Comparison of ENCODE assay signal across 16 cellular contexts in genomic region chr3:49747792-49748480, GRCh38. TPM values are rescaled to one million over a fixed set of nuclear protein-coding genes. Genes with fewer than 3 reads are reported as not detected.
A peak's percentile ranks its signal among the peaks of the same experiment; 100 is the strongest.
DNase-seq lines count a peak whose midpoint lies in the region; ATAC-seq and TF ChIP-seq lines count a peak whose summit lies in the region.
"Had no signal": no experiment of that assay in that cellular context is flagged by ENCODE, and none has a peak within 500 bp of the region (broad histone marks: within the 10 kb centered on the region; RNA-seq: fewer than 3 reads in every experiment).

No MANE protein-coding gene starts in this region.

- H3K4me1 Mint-ChIP-seq in CD4-positive, alpha-beta memory T cell: peaks cover 5 to 18% (median 12%) of the 10 kb centered on the region in 4 donors
- H3K4me1 Mint-ChIP-seq in neural crest cell (peaks cover 18% of the 10 kb centered on the region), mesothelial cell of epicardium (peaks cover under 1% of the 10 kb centered on the region)
- H3K4me1 Mint-ChIP-seq: stimulated activated memory B cell treated with anti-CD40 and anti-IgM and Interleukin-4, amounts not matched to agents 10 μg/mL and 1 μg/mL and 100 μg/mL, for 72 hours had no signal

- no peak for ATAC-seq in GM21423 (IDR thresholded peaks at IDR 0.05; ENCODE audit: unreplicated experiment)
- ATAC-seq: stimulated activated memory B cell treated with anti-CD40 and anti-IgM and Interleukin-4, amounts not matched to agents 10 μg/mL and 1 μg/mL and 100 μg/mL, for 72 hours had no signal

- H3K36me3 ChIP-seq in CD4-positive, alpha-beta memory T cell (ENCODE audit: insufficient read depth, low read length): peaks cover 8% of the 10 kb centered on the region

- H3K4me3 ChIP-seq in CD4-positive, alpha-beta memory T cell (ENCODE audit: low read length in 2 of 2): no peak overlapping the region
- no peak overlapping the region for H3K4me3 ChIP-seq in epithelial cell of esophagus (ENCODE audit: low read length)
- H3K4me3 ChIP-seq: BLaER1 treated with 17β-estradiol and CSF1 and Interleukin-3, amounts not matched to agents 10 nM and 100 nM had no signal

- H3K4me1 ChIP-seq in CD4-positive, alpha-beta memory T cell (ENCODE audit: insufficient read depth, low read length): no peaks in the 10 kb centered on the region
- H3K4me1 ChIP-seq: BLaER1 treated with 17β-estradiol and CSF1 and Interleukin-3, amounts not matched to agents 10 nM and 100 nM had no signal

- H3K9me3 Mint-ChIP-seq in CD4-positive, alpha-beta memory T cell: no peaks in the 10 kb centered on the region
- H3K9me3 Mint-ChIP-seq in neural crest cell: no peaks in the 10 kb centered on the region
- H3K9me3 Mint-ChIP-seq in mesothelial cell of epicardium: no peaks in the 10 kb centered on the region
- H3K9me3 Mint-ChIP-seq: memory B cell; stimulated activated memory B cell treated with anti-CD40 and anti-IgM and Interleukin-4, amounts not matched to agents 10 μg/mL and 1 μg/mL and 100 μg/mL, for 72 hours had no signal

- no peaks in the 10 kb centered on the region for H3K27me3 ChIP-seq in CD4-positive, alpha-beta memory T cell (ENCODE audit: insufficient read depth, low read length)
- H3K27me3 ChIP-seq: BLaER1 treated with 17β-estradiol and CSF1 and Interleukin-3, amounts not matched to agents 10 nM and 100 nM had no signal

- no peak overlapping the region for H3K4me3 Mint-ChIP-seq in CD4-positive, alpha-beta memory T cell
- no peak overlapping the region for H3K4me3 Mint-ChIP-seq in neural crest cell
- H3K4me3 Mint-ChIP-seq in mesothelial cell of epicardium: no peak overlapping the region
- H3K4me3 Mint-ChIP-seq: memory B cell; stimulated activated memory B cell treated with anti-CD40 and anti-IgM and Interleukin-4, amounts not matched to agents 10 μg/mL and 1 μg/mL and 100 μg/mL, for 72 hours had no signal

- DNase-seq in CD4-positive, alpha-beta memory T cell: no peak
- peak; percentile 66 for DNase-seq in RPMI7951 (ENCODE audit: low read depth)
- DNase-seq in epithelial cell of esophagus (ENCODE audit: low read depth): peak; percentile 82
- DNase-seq in neural crest cell (ENCODE audit: low read depth, low spot score): no peak
- DNase-seq in NCI-H524 treated with DMSO at 0.1 percent for 48 hours (lab: John Stamatoyannopoulos, UW): no peak
- DNase-seq in 8988T: no peak
- no peak for DNase-seq in mesothelial cell of epicardium (ENCODE audit: low spot score in 2 of 2, unreplicated experiment in 2 of 2)
- DNase-seq: activated CD4-positive, CD25-positive, alpha-beta regulatory T cell treated with anti-CD3 and anti-CD28 coated beads, Interleukin-2, amount 50 U/mL, for 72 hours; aorta; DND-41; stimulated activated CD4-positive, alpha-beta T cell treated with anti-CD3 and anti-CD28 coated beads, Interleukin-1b, Interleukin-23, amount 100 ng/mL, for 48 hours had no signal

- POLR2A ChIA-PET in CD4-positive, alpha-beta memory T cell (lab: Charles Lee; ENCODE audit: partially characterized antibody): no interaction called here

- H3K27ac Mint-ChIP-seq in CD4-positive, alpha-beta memory T cell: peak overlapping the region in 4 of 7 donors; percentile 26 to 47 (median 32)
- peak overlapping the region; percentile 14 for H3K27ac Mint-ChIP-seq in neural crest cell (ENCODE audit: unreplicated experiment)
- H3K27ac Mint-ChIP-seq in mesothelial cell of epicardium: no peak overlapping the region
- H3K27ac Mint-ChIP-seq: memory B cell; stimulated activated memory B cell treated with anti-CD40 and anti-IgM and Interleukin-4, amounts not matched to agents 10 μg/mL and 1 μg/mL and 100 μg/mL, for 72 hours had no signal

- no peak overlapping the region for H3K27ac ChIP-seq in CD4-positive, alpha-beta memory T cell (ENCODE audit: low read depth, low read length)
- H3K27ac ChIP-seq: BLaER1 treated with 17β-estradiol and CSF1 and Interleukin-3, amounts not matched to agents 10 nM and 100 nM had no signal

- no peaks in the 10 kb centered on the region for H3K27me3 Mint-ChIP-seq in CD4-positive, alpha-beta memory T cell
- H3K27me3 Mint-ChIP-seq in neural crest cell (ENCODE audit: low read depth) (no peaks in the 10 kb centered on the region), mesothelial cell of epicardium (ENCODE audit: low read depth) (no peaks in the 10 kb centered on the region)
- H3K27me3 Mint-ChIP-seq: memory B cell; stimulated activated memory B cell treated with anti-CD40 and anti-IgM and Interleukin-4, amounts not matched to agents 10 μg/mL and 1 μg/mL and 100 μg/mL, for 72 hours had no signal

- CTCF ChIA-PET in CD4-positive, alpha-beta memory T cell (lab: Charles Lee; ENCODE audit: partially characterized antibody): no interaction called here

- TF ChIP-seq CTCF in epithelial cell of esophagus (IDR thresholded peaks at IDR 0.05; ENCODE audit: insufficient read depth, low read depth, low read length, missing control alignments) (no peak), neural crest cell (conservative IDR thresholded peaks at IDR 0.05) (no peak), mesothelial cell of epicardium (IDR thresholded peaks at IDR 0.05; ENCODE audit: unreplicated experiment) (no peak)

- H3K36me3 Mint-ChIP-seq in CD4-positive, alpha-beta memory T cell: peaks cover 11 to 38% of the 10 kb centered on the region in 2 donors
- H3K36me3 Mint-ChIP-seq in neural crest cell (ENCODE audit: low read depth) (peaks cover 3% of the 10 kb centered on the region), mesothelial cell of epicardium (peaks cover 18% of the 10 kb centered on the region)

- no peaks in the 10 kb centered on the region for H3K9me3 ChIP-seq in CD4-positive, alpha-beta memory T cell (ENCODE audit: control insufficient read depth in 1 of 2, low read length in 2 of 2)
- H3K9me3 ChIP-seq: BLaER1 treated with 17β-estradiol and CSF1 and Interleukin-3, amounts not matched to agents 10 nM and 100 nM had no signal

- intact Hi-C loops in CD4-positive, alpha-beta memory T cell (cut with micrococcal nuclease): no loop called here

RNA-seq across cellular contexts. Expression of gene GMPPB, which starts 24.2 kb away (rescaled TPM):
- total RNA-seq in CD4-positive, alpha-beta memory T cell: 10 to 100 TPM; 59.5 to 61.3 TPM
- polyA plus RNA-seq in CD4-positive, alpha-beta memory T cell: 10 to 100 TPM; 22.2 to 24.0 TPM
- total RNA-seq in RPMI7951 (2014; rRNA removed; shearing (Covaris generic)): 28.5 and 49.1 TPM in 2 replicates
- total RNA-seq in neural crest cell (40.1 and 46.1 TPM in 2 replicates), mesothelial cell of epicardium (32.3 to 33.9 TPM (median 32.7 TPM) in 3 replicates)

RNA-seq across cellular contexts. Expression of gene AMIGO3, which starts 28.5 kb away (rescaled TPM):
- not detected for total RNA-seq in CD4-positive, alpha-beta memory T cell
- polyA plus RNA-seq in CD4-positive, alpha-beta memory T cell: not detected
- total RNA-seq in RPMI7951 (2014; rRNA removed; shearing (Covaris generic)): 1.1 and 4.3 TPM in 2 replicates
- total RNA-seq in neural crest cell (0.89 and 0.96 TPM in 2 replicates), mesothelial cell of epicardium (0.78 to 0.95 TPM in 2 of 3 replicates, not detected in the other)
- total RNA-seq: aorta, posterior vena cava had no signal

RNA-seq across cellular contexts. Expression of gene IP6K1, which starts 38.4 kb away (rescaled TPM):
- total RNA-seq in CD4-positive, alpha-beta memory T cell: 10 to 100 TPM; 50.1 to 60.0 TPM
- polyA plus RNA-seq in CD4-positive, alpha-beta memory T cell: 10 to 100 TPM; 19.4 to 38.8 TPM
- 26.4 and 32.5 TPM in 2 replicates for total RNA-seq in RPMI7951 (2014; rRNA removed; shearing (Covaris generic))
- total RNA-seq in neural crest cell: 54.9 and 63.3 TPM in 2 replicates
- total RNA-seq in mesothelial cell of epicardium: 41.7 to 46.4 TPM (median 46.4 TPM) in 3 replicates

RNA-seq across cellular contexts. Expression of gene CDHR4, which starts 51.7 kb away (rescaled TPM):
- total RNA-seq in CD4-positive, alpha-beta memory T cell: under 1 TPM in 1 of 2 experiments, not detected in 1; 0.17 TPM
- polyA plus RNA-seq in CD4-positive, alpha-beta memory T cell: not detected
- total RNA-seq in RPMI7951 (2014; rRNA removed; shearing (Covaris generic)): not detected in 2 replicates
- total RNA-seq in neural crest cell (0.12 and 0.16 TPM in 2 replicates), mesothelial cell of epicardium (0.27 to 0.42 TPM in 2 of 3 replicates, not detected in the other)

RNA-seq across cellular contexts. Expression of gene INKA1, which starts 55.1 kb away (rescaled TPM):
- total RNA-seq in CD4-positive, alpha-beta memory T cell: 1 to 10 TPM in 1 of 2 experiments, under 1 TPM in 1; 0.55 to 1.2 TPM
- 1 to 10 TPM in 1 of 2 donors, under 1 TPM in 1; 0.45 to 1.5 TPM for polyA plus RNA-seq in CD4-positive, alpha-beta memory T cell
- 4.1 and 6.6 TPM in 2 replicates for total RNA-seq in RPMI7951 (2014; rRNA removed; shearing (Covaris generic))
- total RNA-seq in neural crest cell: 15.5 and 17.3 TPM in 2 replicates
- 7.7 to 9.4 TPM (median 8.4 TPM) in 3 replicates for total RNA-seq in mesothelial cell of epicardium

Comparison
In these comparisons a context has a peak if more than half of its experiments do, and no peak if none do; other contexts are left out.
1. DNase-seq: peak in RPMI7951 (single experiment) and epithelial cell of esophagus (single experiment); none in CD4-positive, alpha-beta memory T cell (0 of 5), neural crest cell (single experiment), NCI-H524 treated with DMSO at 0.1 percent for 48 hours (single experiment), 8988T (single experiment) and mesothelial cell of epicardium (0 of 2).